In genomic region chr6:38572186-38572813, GRCh38 we compare ENCODE assay signal across 10 cellular contexts.
DNase-seq lines count a peak whose midpoint lies in the region; ATAC-seq and TF ChIP-seq lines count a peak whose summit lies in the region.
"Had no signal": no experiment of that assay in that cellular context is flagged by ENCODE, and none has a peak within 500 bp of the region (broad histone marks: within the 10 kb centered on the region; RNA-seq: fewer than 3 reads in every experiment).

No MANE protein-coding gene starts in this region.

- TF ChIP-seq POLR2A in ovary (IDR thresholded peaks at IDR 0.05) = no peak

- no peaks in the 10 kb centered on the region for H3K9me3 Mint-ChIP-seq in activated T-cell treated with anti-CD3 and anti-CD28 coated beads, Interleukin-2, amount 50 U/mL, for 24 hours
- no peaks in the 10 kb centered on the region for H3K9me3 Mint-ChIP-seq in activated T-helper 17 cell treated with anti-CD3 and anti-CD28 coated beads, Interleukin-2, amount 50 U/mL, for 72 hours

- H3K4me3 ChIP-seq in ovary = no peak overlapping the region
- no peak overlapping the region for H3K4me3 ChIP-seq in right atrium auricular region

- H3K9me3 ChIP-seq in ovary (no peaks in the 10 kb centered on the region), right atrium auricular region (no peaks in the 10 kb centered on the region)

- peak overlapping the region; percentile 15 for H3K4me3 Mint-ChIP-seq in activated T-cell treated with anti-CD3 and anti-CD28 coated beads, Interleukin-2, amount 50 U/mL, for 24 hours
- H3K4me3 Mint-ChIP-seq in activated T-helper 17 cell treated with anti-CD3 and anti-CD28 coated beads, Interleukin-2, amount 50 U/mL, for 72 hours = peak overlapping the region; percentile 64
- H3K4me3 Mint-ChIP-seq: endodermal cell had no signal

- H3K27ac ChIP-seq in ovary (no peak overlapping the region), right atrium auricular region (no peak overlapping the region)

- H3K36me3 ChIP-seq in ovary (no peaks in the 10 kb centered on the region), right atrium auricular region (no peaks in the 10 kb centered on the region)

- 83 to 90% (median 84%) methylated on average over 3 of the region's 3 CpGs for WGBS in ovary, 3 donors

- no peak for DNase-seq in activated T-cell treated with anti-CD3 and anti-CD28 coated beads, Interleukin-2, amount 50 U/mL, for 24 hours
- no peak for DNase-seq in activated T-cell treated with anti-CD3 and anti-CD28 coated beads, Interleukin-2, amount 50 U/mL, for 1 hour
- DNase-seq in stimulated activated naive CD8-positive, alpha-beta T cell treated with anti-CD3 and anti-CD28 coated beads, Interleukin-15, Interleukin-2, amounts not matched to agents 100 U/mL and 50 U/mL, for 24 hours = no peak
- DNase-seq in ovary (no peak), right atrium auricular region (ENCODE audit: low spot score) (no peak), islet precursor cell (no peak)
- DNase-seq: endodermal cell; stimulated activated CD4-positive, alpha-beta T cell treated with anti-CD3 and anti-CD28 coated beads, Interleukin-2, amount 100 ng/mL, for 24 hours had no signal

- H3K27me3 ChIP-seq in ovary = no peaks in the 10 kb centered on the region
- H3K27me3 ChIP-seq in right atrium auricular region = no peaks in the 10 kb centered on the region

- H3K27ac Mint-ChIP-seq in activated T-cell treated with anti-CD3 and anti-CD28 coated beads, Interleukin-2, amount 50 U/mL, for 24 hours = peak overlapping the region; percentile 83
- peak overlapping the region; percentile 79 for H3K27ac Mint-ChIP-seq in activated T-helper 17 cell treated with anti-CD3 and anti-CD28 coated beads, Interleukin-2, amount 50 U/mL, for 72 hours
- H3K27ac Mint-ChIP-seq: endodermal cell had no signal

- H3K27me3 Mint-ChIP-seq in activated T-cell treated with anti-CD3 and anti-CD28 coated beads, Interleukin-2, amount 50 U/mL, for 24 hours = no peaks in the 10 kb centered on the region
- no peaks in the 10 kb centered on the region for H3K27me3 Mint-ChIP-seq in activated T-helper 17 cell treated with anti-CD3 and anti-CD28 coated beads, Interleukin-2, amount 50 U/mL, for 72 hours

- peak; percentile 65 for ATAC-seq in HG02884 (IDR thresholded peaks at IDR 0.05; ENCODE audit: unreplicated experiment)
- peak; percentile 99 for ATAC-seq in activated T-helper 17 cell treated with anti-CD3 and anti-CD28 coated beads, Interleukin-2, amount 50 U/mL, for 72 hours (replicated peaks)
- ATAC-seq in stimulated activated naive CD8-positive, alpha-beta T cell treated with anti-CD3 and anti-CD28 coated beads, Interleukin-15, Interleukin-2, amounts not matched to agents 100 U/mL and 50 U/mL, for 24 hours = peak; percentile 96

- H3K4me1 Mint-ChIP-seq in activated T-cell treated with anti-CD3 and anti-CD28 coated beads, Interleukin-2, amount 50 U/mL, for 24 hours (ENCODE audit: low read depth) = peaks cover 29% of the 10 kb centered on the region
- H3K4me1 Mint-ChIP-seq in activated T-helper 17 cell treated with anti-CD3 and anti-CD28 coated beads, Interleukin-2, amount 50 U/mL, for 72 hours = peaks cover 17% of the 10 kb centered on the region

- H3K4me1 ChIP-seq in ovary (ENCODE audit: insufficient read depth) (no peaks in the 10 kb centered on the region), right atrium auricular region (peaks cover 0 to 7% of the 10 kb centered on the region in 2 donors)

- intact Hi-C loops in ovary (cut with DNase I) = no loop called here

- TF ChIP-seq CTCF in ovary (IDR thresholded peaks at IDR 0.05) (no peak), right atrium auricular region (IDR thresholded peaks at IDR 0.05) (no peak)

- no peak for TF ChIP-seq EP300 in ovary (IDR thresholded peaks at IDR 0.05)

- H3K36me3 Mint-ChIP-seq in activated T-cell treated with anti-CD3 and anti-CD28 coated beads, Interleukin-2, amount 50 U/mL, for 24 hours (ENCODE audit: low read depth) = peaks cover 35% of the 10 kb centered on the region
- peaks cover 40% of the 10 kb centered on the region for H3K36me3 Mint-ChIP-seq in activated T-helper 17 cell treated with anti-CD3 and anti-CD28 coated beads, Interleukin-2, amount 50 U/mL, for 72 hours (ENCODE audit: low read depth)
